ENCODE assay signal across 13 cellular contexts in the genomic region with DNA sequence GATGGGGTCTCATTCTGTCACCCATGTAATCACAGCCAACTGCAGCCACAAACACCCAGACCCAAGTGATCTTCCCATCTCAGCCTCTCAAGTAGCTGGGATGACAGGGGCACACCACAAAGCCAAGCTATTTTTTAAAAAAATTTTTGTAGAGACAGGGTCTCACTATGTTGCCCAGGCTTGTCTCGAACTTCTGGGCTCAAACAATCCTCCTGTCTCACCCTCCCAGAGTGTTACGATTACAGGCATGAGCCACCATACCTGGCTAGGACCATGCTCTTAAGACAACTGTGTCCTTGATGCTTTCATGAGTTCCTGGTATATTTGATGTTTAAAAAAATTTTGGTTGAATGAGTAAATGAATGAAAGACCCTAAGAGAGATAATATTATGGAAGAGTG. TPM values are rescaled to one million over a fixed set of nuclear protein-coding genes. Genes with fewer than 3 reads are reported as not detected.
"Had no signal": no experiment of that assay in that cellular context is flagged by ENCODE, and none has a peak within 500 bp of the region (broad histone marks: within the 10 kb centered on the region; RNA-seq: fewer than 3 reads in every experiment).

No MANE protein-coding gene starts in this region.

- FAIRE-seq: pancreas had no signal

- H3K36me3 Mint-ChIP-seq: T-cell had no signal

- H3K4me1 ChIP-seq: tibial artery, vagina had no signal

- H3K9me3 Mint-ChIP-seq: activated CD8-positive, alpha-beta T cell treated with anti-CD3 and anti-CD28 coated beads for 36 hours; activated naive CD4-positive, alpha-beta T cell treated with anti-CD3 and anti-CD28 coated beads for 36 hours; neural crest cell had no signal

- H3K9me3 ChIP-seq: pancreas, tibial artery, vagina had no signal

- H3K4me3 Mint-ChIP-seq: activated CD4-positive, alpha-beta T cell treated with anti-CD3 and anti-CD28 coated beads for 36 hours; activated CD8-positive, alpha-beta T cell treated with anti-CD3 and anti-CD28 coated beads for 36 hours; activated naive CD4-positive, alpha-beta T cell treated with anti-CD3 and anti-CD28 coated beads for 36 hours; neural crest cell; T-cell had no signal

- H3K36me3 ChIP-seq: pancreas, tibial artery, vagina had no signal

- H3K27me3 ChIP-seq: pancreas, tibial artery, vagina had no signal

- H3K27ac Mint-ChIP-seq: activated CD4-positive, alpha-beta T cell treated with anti-CD3 and anti-CD28 coated beads for 36 hours; activated CD8-positive, alpha-beta T cell treated with anti-CD3 and anti-CD28 coated beads for 36 hours; activated naive CD4-positive, alpha-beta T cell treated with anti-CD3 and anti-CD28 coated beads for 36 hours; T-cell had no signal

- H3K4me3 ChIP-seq: pancreas, tibial artery, vagina had no signal

- H3K4me1 Mint-ChIP-seq: neural crest cell had no signal

- ATAC-seq: activated CD8-positive, alpha-beta T cell treated with anti-CD3 and anti-CD28 coated beads for 36 hours; T-cell had no signal

- DNase-seq: activated CD8-positive, alpha-beta memory T cell treated with anti-CD3 and anti-CD28 coated beads, Interleukin-2, amount 50 U/mL, for 48 hours; activated naive CD4-positive, alpha-beta T cell treated with anti-CD3 and anti-CD28 coated beads for 36 hours; T-cell; tibial artery had no signal

- H3K27ac ChIP-seq: tibial artery, vagina had no signal

- H3K27me3 Mint-ChIP-seq: activated CD8-positive, alpha-beta T cell treated with anti-CD3 and anti-CD28 coated beads for 36 hours had no signal

RNA-seq across cellular contexts. Expression of a gene that starts 19.4 kb away (rescaled TPM):
- total RNA-seq: activated CD4-positive, alpha-beta T cell treated with anti-CD3 and anti-CD28 coated beads for 36 hours; activated CD8-positive, alpha-beta T cell treated with anti-CD3 and anti-CD28 coated beads for 36 hours; activated naive CD4-positive, alpha-beta T cell treated with anti-CD3 and anti-CD28 coated beads for 36 hours; esophagus mucosa; myocyte; skeletal muscle tissue; vagina had no signal

RNA-seq across cellular contexts. Expression of a gene that starts 57.7 kb away (rescaled TPM):
- total RNA-seq: activated CD8-positive, alpha-beta T cell treated with anti-CD3 and anti-CD28 coated beads for 36 hours; dermis blood vessel endothelial cell; myocyte; neural crest cell; T-cell; vagina had no signal
